In genomic region chr2:167279810-167280209, GRCh38 we compare ENCODE assay signal across 20 cellular contexts. TPM values are rescaled to one million over a fixed set of nuclear protein-coding genes. Genes with fewer than 3 reads are reported as not detected.
A peak's percentile ranks its signal among the peaks of the same experiment; 100 is the strongest.
DNase-seq lines count a peak whose midpoint lies in the region; ATAC-seq, FAIRE-seq and TF ChIP-seq lines count a peak whose summit lies in the region.
"Had no signal": no experiment of that assay in that cellular context is flagged by ENCODE, and none has a peak within 500 bp of the region (broad histone marks: within the 10 kb centered on the region; RNA-seq: fewer than 3 reads in every experiment).

No MANE protein-coding gene starts in this region.

- H3K9me3 ChIP-seq in H1 (ENCODE audit: insufficient read depth in 2 of 2, low read depth in 1 of 2, low read length in 1 of 2) (peaks cover 0 to 4% of the 10 kb centered on the region in 2 experiments; a peak in 2 of 4 replicates), spleen (peaks cover 0 to 6% (median 0%) of the 10 kb centered on the region in 8 donors)
- H3K9me3 ChIP-seq in naive thymus-derived CD4-positive, alpha-beta T cell (ENCODE audit: control insufficient read depth in 2 of 3, low read length in 3 of 3), result no peaks in the 10 kb centered on the region

- ATAC-seq in naive thymus-derived CD4-positive, alpha-beta T cell, result no peak
- ATAC-seq: GM23338 had no signal

- no peak overlapping the region for H4K5ac ChIP-seq in H1 (ENCODE audit: insufficient read length, low read depth, low read length)

- TF ChIP-seq POLR2A in H1 (IDR thresholded peaks at IDR 0.05; ENCODE audit: control extremely low read depth in 1 of 2, low read depth in 2 of 2, low read length in 2 of 2) (no peak), spleen (IDR thresholded peaks at IDR 0.05) (no peak)

- H3K4me1 Mint-ChIP-seq in naive thymus-derived CD4-positive, alpha-beta T cell, result no peaks in the 10 kb centered on the region
- H3K4me1 Mint-ChIP-seq: CD4-positive, alpha-beta memory T cell had no signal

- H3K27ac ChIP-seq in H1 (ENCODE audit: low read depth, low read length) (no peak overlapping the region), spleen (peak overlapping the region in 4 of 8 donors; percentile 17 to 47 (median 22))
- no peak overlapping the region for H3K27ac ChIP-seq in naive thymus-derived CD4-positive, alpha-beta T cell (ENCODE audit: low read depth, low read length)

- peaks cover 0 to 4% (median 0%) of the 10 kb centered on the region in 4 experiments; a peak in 2 of 8 replicates for H3K36me3 ChIP-seq in H1 (ENCODE audit: control insufficient read depth in 2 of 4, insufficient read depth in 4 of 4, low read length in 3 of 4)
- no peaks in the 10 kb centered on the region for H3K36me3 ChIP-seq in spleen
- no peaks in the 10 kb centered on the region for H3K36me3 ChIP-seq in naive thymus-derived CD4-positive, alpha-beta T cell (ENCODE audit: control insufficient read depth in 2 of 3, insufficient read depth in 3 of 3, low read length in 3 of 3)

- H3K56ac ChIP-seq in H1 (replicated peaks; ENCODE audit: insufficient read length, low read depth, low read length), result no peak overlapping the region

- TF ChIP-seq CTCF in H1 (IDR thresholded peaks at IDR 0.05; ENCODE audit: control extremely low read depth in 1 of 3, insufficient read depth in 1 of 3, low read depth in 1 of 3, low read length in 3 of 3) (no peak), spleen (IDR thresholded peaks at IDR 0.05 in 8 of 11, conservative IDR thresholded peaks at IDR 0.05 in 3 of 11) (no peak)

- H2AFZ ChIP-seq in H1 (ENCODE audit: low read length), result 0 out of 2 replicates have a peak overlapping the region, but pooled peaks have one; percentile 25
- H2AFZ ChIP-seq: GM23338 had no signal

- in situ Hi-C loops in ACHN (cut with HindIII; ENCODE audit: low pct_ligation_motif_present, low pct_unique_long_range_greater_than_20kb, low sequenced_read_pairs), result no loop called here

- POLR2A ChIA-PET in H1 (lab: Charles Lee; ENCODE audit: partially characterized antibody), result interaction anchor here (0.9 kb wide), 1 partner anchor 12 kb away, joined by 3 read pairs; no protein-coding TSS in a partner anchor
- POLR2A ChIA-PET in naive thymus-derived CD4-positive, alpha-beta T cell (lab: Charles Lee), result no interaction called here

- intact Hi-C loops in spleen (cut with DNase I; ENCODE audit: low total_unique reads), result no loop called here
- intact Hi-C loops in naive thymus-derived CD4-positive, alpha-beta T cell (cut with micrococcal nuclease), result no loop called here

- H2AK5ac ChIP-seq in H1 (ENCODE audit: low read depth, low read length), result no peak overlapping the region

- no peak overlapping the region for H3K27ac Mint-ChIP-seq in naive thymus-derived CD4-positive, alpha-beta T cell
- H3K27ac Mint-ChIP-seq: GM23338 had no signal

- H3K27me3 Mint-ChIP-seq in naive thymus-derived CD4-positive, alpha-beta T cell, result peaks cover 0 to 20% (median 2%) of the 10 kb centered on the region in 5 donors
- H3K27me3 Mint-ChIP-seq: CD4-positive, alpha-beta memory T cell had no signal

- CTCF ChIA-PET in H1 (lab: Charles Lee; ENCODE audit: partially characterized antibody), result interaction anchor here (1.1 to 1.5 kb wide), 2 partner anchors 11 to 53 kb away, joined by 3 to 4 read pairs; no protein-coding TSS in a partner anchor
- CTCF ChIA-PET in naive thymus-derived CD4-positive, alpha-beta T cell (lab: Charles Lee), result no interaction called here

- TF ChIP-seq EP300 in H1 (IDR thresholded peaks at IDR 0.05; ENCODE audit: borderline replicate concordance in 1 of 2, low read depth in 2 of 2, low read length in 2 of 2), result no peak

- H3K4me3 ChIP-seq in H1 (ENCODE audit: extremely low read depth in 1 of 4, insufficient read depth in 2 of 4, low read depth in 3 of 4, low read length in 4 of 4), result no peak overlapping the region
- no peak overlapping the region for H3K4me3 ChIP-seq in spleen
- no peak overlapping the region for H3K4me3 ChIP-seq in naive thymus-derived CD4-positive, alpha-beta T cell (ENCODE audit: low read length)
- H3K4me3 ChIP-seq: GM23338 had no signal

- DNase-seq in NCI-H82 (lab: John Stamatoyannopoulos, UW) (peak; percentile 78), H1 (ENCODE audit: low read depth in 1 of 2, low spot score in 2 of 2) (no peak), spleen (peak; percentile 79), ACHN (no peak)
- DNase-seq in naive thymus-derived CD4-positive, alpha-beta T cell, result no peak
- no peak for DNase-seq in activated CD4-positive, CD25-positive, alpha-beta regulatory T cell (lab: John Stamatoyannopoulos, UW)
- DNase-seq: AML-193; C1 segment of cervical spinal cord; Calu3; CD4-positive, alpha-beta memory T cell; COR-L47; DMS53; DMS79 treated with DMSO at 0.1 percent for 48 hours; GF-D8; HCEC 1CT had no signal

- H4K8ac ChIP-seq in H1 (ENCODE audit: extremely low read depth, insufficient read depth, low read length), result no peak overlapping the region

- H3K4ac ChIP-seq in H1 (replicated peaks; ENCODE audit: insufficient read length, low read depth, low read length), result no peak overlapping the region

- H4K20me1 ChIP-seq in H1 (replicated peaks in 1 of 2; ENCODE audit: control insufficient read depth in 1 of 2, insufficient read depth in 2 of 2, low read length in 2 of 2), result no peaks in the 10 kb centered on the region

- H3K18ac ChIP-seq in H1 (ENCODE audit: extremely low read depth, low read length), result no peak overlapping the region

- H3K23ac ChIP-seq in H1 (ENCODE audit: insufficient read length), result no peak overlapping the region

- H3K4me1 ChIP-seq in H1 (replicated peaks in 1 of 4; ENCODE audit: control insufficient read depth in 3 of 4, insufficient read depth in 4 of 4, low read length in 3 of 4), result peaks cover 0 to 7% (median under 1%) of the 10 kb centered on the region in 4 experiments; a peak in 4 of 7 replicates
- H3K4me1 ChIP-seq in spleen, result no peaks in the 10 kb centered on the region
- no peaks in the 10 kb centered on the region for H3K4me1 ChIP-seq in naive thymus-derived CD4-positive, alpha-beta T cell (ENCODE audit: control insufficient read depth in 2 of 2, insufficient read depth in 2 of 2, low read length in 2 of 2)

- no peak for FAIRE-seq in H1 (lab: Jason Lieb, UNC)
- FAIRE-seq: A204.1, GM12891, GM18507, H54 had no signal

- H3K9ac ChIP-seq in H1 (replicated peaks in 1 of 4; ENCODE audit: extremely low read depth in 1 of 4, low read depth in 3 of 4, low read length in 3 of 4), result no peak overlapping the region

- H3K79me1 ChIP-seq in H1 (ENCODE audit: low read depth, low read length), result no peaks in the 10 kb centered on the region

- peak overlapping the region; percentile 64; the same call in 1 of the 2 replicates for H2BK12ac ChIP-seq in H1 (ENCODE audit: low read depth, low read length)

- peaks cover 0 to 3% (median 0%) of the 10 kb centered on the region in 11 donors for H3K9me3 Mint-ChIP-seq in naive thymus-derived CD4-positive, alpha-beta T cell

- H3K27me3 ChIP-seq in H1 (replicated peaks in 1 of 4; ENCODE audit: control insufficient read depth in 3 of 4, extremely low read depth in 1 of 4, insufficient read depth in 3 of 4, low read length in 3 of 4) (no peaks in the 10 kb centered on the region), spleen (replicated peaks in 1 of 7) (no peaks in the 10 kb centered on the region)
- peaks cover 0 to 4% of the 10 kb centered on the region in 2 donors for H3K27me3 ChIP-seq in naive thymus-derived CD4-positive, alpha-beta T cell (ENCODE audit: control insufficient read depth in 2 of 2, insufficient read depth in 2 of 2, low read length in 2 of 2)

- H3K4me3 Mint-ChIP-seq in naive thymus-derived CD4-positive, alpha-beta T cell, result no peak overlapping the region
- H3K4me3 Mint-ChIP-seq: CD4-positive, alpha-beta memory T cell; GM23338 had no signal

- H3K4me2 ChIP-seq in H1 (ENCODE audit: insufficient read depth in 1 of 2, low read depth in 2 of 2, low read length in 2 of 2), result no peak overlapping the region
- H3K4me2 ChIP-seq: GM23338 had no signal

- no peak overlapping the region for H2BK120ac ChIP-seq in H1 (replicated peaks; ENCODE audit: low read depth, low read length)

- 95% methylated on average over 5 of the region's 5 CpGs; no CpG with 5 or more reads in 1 of the 2 experiments for WGBS in H1 (ENCODE audit: extremely low coverage in 1 of 2, insufficient coverage in 1 of 2, insufficient read length in 1 of 2, insufficient replicate concordance in 2 of 2, low coverage in 1 of 2, low lambda C conversion rate in 2 of 2, missing lambda C conversion rate in 1 of 2), 2 experiments
- 55 to 78% (median 69%) methylated on average over 5 of the region's 5 CpGs for WGBS in spleen, 5 donors

- no peaks in the 10 kb centered on the region for H3K36me3 Mint-ChIP-seq in naive thymus-derived CD4-positive, alpha-beta T cell
- H3K36me3 Mint-ChIP-seq: CD4-positive, alpha-beta memory T cell had no signal

- H2BK20ac ChIP-seq in H1 (ENCODE audit: low read length), result no peak overlapping the region

- H2BK5ac ChIP-seq in H1 (ENCODE audit: low read depth, low read length), result 0 out of 2 replicates have a peak overlapping the region, but pooled peaks have one; percentile 29

- no peak for TF ChIP-seq RAD21 in H1 (IDR thresholded peaks at IDR 0.05 in 1 of 2, conservative IDR thresholded peaks at IDR 0.05 in 1 of 2; ENCODE audit: low read depth in 2 of 2, low read length in 2 of 2)

- H3K14ac ChIP-seq in H1 (ENCODE audit: insufficient read length), result no peak overlapping the region

- no peaks in the 10 kb centered on the region for H3K23me2 ChIP-seq in H1 (ENCODE audit: low read depth, low read length)

- H4K91ac ChIP-seq in H1 (replicated peaks; ENCODE audit: insufficient read length, low read length), result no peak overlapping the region

- no peaks in the 10 kb centered on the region for H3K79me2 ChIP-seq in H1 (ENCODE audit: control insufficient read depth in 1 of 2, insufficient read depth in 2 of 2, low read length in 2 of 2)

- no peak overlapping the region for H2BK15ac ChIP-seq in H1 (ENCODE audit: low read length)

TF ChIP-seq in H1, 55 proteins besides CTCF, POLR2A, EP300 and RAD21 (continues in another document):
- TF ChIP-seq POLR2AphosphoS5 (IDR thresholded peaks at IDR 0.05; ENCODE audit: low read depth, low read length) (no peak), TAF1 (IDR thresholded peaks at IDR 0.05; ENCODE audit: low read depth, low read length) (no peak)

RNA-seq across cellular contexts. Expression of gene B3GALT1, which starts 13.0 kb away (rescaled TPM):
- total RNA-seq in H1 (2021; fragmentation: NEBNext Ultra II Directional; extraction: Animal tissue kit (Norgen Biotek cat#: 25700)), result 27.4 and 29.5 TPM in 2 replicates
- polyA plus RNA-seq in H1 (2011; rRNA removed), result 5.4 and 8.7 TPM in 2 replicates
- 6.5 TPM for polyA plus RNA-seq in H1 (2011; cell fraction: cytosol; rRNA removed)
- 6.7 TPM for polyA plus RNA-seq in H1 (2011; cell fraction: nucleus; rRNA removed)
- polyA plus RNA-seq in H1 (2012, experiment 1 of 2), result 6.4 to 12.7 TPM (median 8.5 TPM) in 4 replicates
- 0.97 TPM for polyA plus RNA-seq in H1 (2012, experiment 2 of 2)
- 19.9 TPM for polyA plus RNA-seq in H1 (2013, experiment 1 of 2)
- 22.3 TPM for polyA plus RNA-seq in H1 (2013, experiment 2 of 2)
- 34.7 and 43.2 TPM in 2 replicates for polyA minus RNA-seq in H1 (2011; rRNA and poly(A)+ RNA removed)
- polyA minus RNA-seq in H1 (2011; cell fraction: cytosol; rRNA and poly(A)+ RNA removed), result 16.7 TPM
- polyA minus RNA-seq in H1 (2011; cell fraction: nucleus; rRNA and poly(A)+ RNA removed), result 32.1 TPM
- under 1 TPM; 0.25 to 0.91 (median 0.59) TPM for total RNA-seq in spleen
- polyA plus RNA-seq in spleen, result under 1 TPM; 0.09 to 0.26 (median 0.11) TPM
- not detected for total RNA-seq in naive thymus-derived CD4-positive, alpha-beta T cell
- polyA plus RNA-seq in naive thymus-derived CD4-positive, alpha-beta T cell, result not detected
- total RNA-seq: CD4-positive, alpha-beta memory T cell had no signal
- polyA plus RNA-seq: CD4-positive, alpha-beta memory T cell had no signal

Comparison
In these comparisons a context has a peak if more than half of its experiments do, and no peak if none do; other contexts are left out.
1. DNase-seq: peak in NCI-H82 (single experiment) and spleen (single experiment); none in H1 (0 of 2), naive thymus-derived CD4-positive, alpha-beta T cell (0 of 9), ACHN (single experiment) and activated CD4-positive, CD25-positive, alpha-beta regulatory T cell (0 of 4).
2. RNA of gene B3GALT1, which starts 13.0 kb away (total RNA-seq): 27.4 to 29.5 TPM in H1; 0.25 to 0.91 TPM in spleen and not detected in naive thymus-derived CD4-positive, alpha-beta T cell; every median in the first group is over 10 times any median in the second.